Comparison of ENCODE assay signal across 1 cellular context in genomic region chr1:52552505-52553371, GRCh38.
TF ChIP-seq lines count a peak whose summit lies in the region.

A gene with protein sequence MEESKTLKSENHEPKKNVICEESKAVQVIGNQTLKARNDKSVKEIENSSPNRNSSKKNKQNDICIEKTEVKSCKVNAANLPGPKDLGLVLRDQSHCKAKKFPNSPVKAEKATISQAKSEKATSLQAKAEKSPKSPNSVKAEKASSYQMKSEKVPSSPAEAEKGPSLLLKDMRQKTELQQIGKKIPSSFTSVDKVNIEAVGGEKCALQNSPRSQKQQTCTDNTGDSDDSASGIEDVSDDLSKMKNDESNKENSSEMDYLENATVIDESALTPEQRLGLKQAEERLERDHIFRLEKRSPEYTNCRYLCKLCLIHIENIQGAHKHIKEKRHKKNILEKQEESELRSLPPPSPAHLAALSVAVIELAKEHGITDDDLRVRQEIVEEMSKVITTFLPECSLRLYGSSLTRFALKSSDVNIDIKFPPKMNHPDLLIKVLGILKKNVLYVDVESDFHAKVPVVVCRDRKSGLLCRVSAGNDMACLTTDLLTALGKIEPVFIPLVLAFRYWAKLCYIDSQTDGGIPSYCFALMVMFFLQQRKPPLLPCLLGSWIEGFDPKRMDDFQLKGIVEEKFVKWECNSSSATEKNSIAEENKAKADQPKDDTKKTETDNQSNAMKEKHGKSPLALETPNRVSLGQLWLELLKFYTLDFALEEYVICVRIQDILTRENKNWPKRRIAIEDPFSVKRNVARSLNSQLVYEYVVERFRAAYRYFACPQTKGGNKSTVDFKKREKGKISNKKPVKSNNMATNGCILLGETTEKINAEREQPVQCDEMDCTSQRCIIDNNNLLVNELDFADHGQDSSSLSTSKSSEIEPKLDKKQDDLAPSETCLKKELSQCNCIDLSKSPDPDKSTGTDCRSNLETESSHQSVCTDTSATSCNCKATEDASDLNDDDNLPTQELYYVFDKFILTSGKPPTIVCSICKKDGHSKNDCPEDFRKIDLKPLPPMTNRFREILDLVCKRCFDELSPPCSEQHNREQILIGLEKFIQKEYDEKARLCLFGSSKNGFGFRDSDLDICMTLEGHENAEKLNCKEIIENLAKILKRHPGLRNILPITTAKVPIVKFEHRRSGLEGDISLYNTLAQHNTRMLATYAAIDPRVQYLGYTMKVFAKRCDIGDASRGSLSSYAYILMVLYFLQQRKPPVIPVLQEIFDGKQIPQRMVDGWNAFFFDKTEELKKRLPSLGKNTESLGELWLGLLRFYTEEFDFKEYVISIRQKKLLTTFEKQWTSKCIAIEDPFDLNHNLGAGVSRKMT (N-terminal part only) (minus strand): TSS chr1:52553092. CDS start chr1:52526280, 26,812 bp downstream.

TF ChIP-seq in GM12878, 131 proteins besides CTCF, POLR2A, EP300 and RAD21 (continued from another document and continues in another):
- TF ChIP-seq, protein P1, sequence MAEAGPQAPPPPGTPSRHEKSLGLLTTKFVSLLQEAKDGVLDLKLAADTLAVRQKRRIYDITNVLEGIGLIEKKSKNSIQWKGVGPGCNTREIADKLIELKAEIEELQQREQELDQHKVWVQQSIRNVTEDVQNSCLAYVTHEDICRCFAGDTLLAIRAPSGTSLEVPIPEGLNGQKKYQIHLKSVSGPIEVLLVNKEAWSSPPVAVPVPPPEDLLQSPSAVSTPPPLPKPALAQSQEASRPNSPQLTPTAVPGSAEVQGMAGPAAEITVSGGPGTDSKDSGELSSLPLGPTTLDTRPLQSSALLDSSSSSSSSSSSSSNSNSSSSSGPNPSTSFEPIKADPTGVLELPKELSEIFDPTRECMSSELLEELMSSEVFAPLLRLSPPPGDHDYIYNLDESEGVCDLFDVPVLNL (IDR thresholded peaks at IDR 0.05; ENCODE audit: low read depth, low read length): no peak
- no peak for TF ChIP-seq NBN (IDR thresholded peaks at IDR 0.05)
- peak; percentile 10 to 25; a peak in 1 of 4 replicates for TF ChIP-seq BHLHE40 (IDR thresholded peaks at IDR 0.05; ENCODE audit: borderline replicate concordance in 1 of 2, low read depth in 2 of 2, low read length in 1 of 2)
- TF ChIP-seq EED (IDR thresholded peaks at IDR 0.05; ENCODE audit: low read depth): 0 out of 2 replicates have a peak, but pooled peaks have one; percentile 7
- peak; percentile 28; the same call in 1 of the 2 replicates for TF ChIP-seq SMARCA5 (IDR thresholded peaks at IDR 0.05)
- peak; percentile 65 for TF ChIP-seq SMAD1 (IDR thresholded peaks at IDR 0.05; ENCODE audit: low read depth, partially characterized antibody)
- peak; percentile 49; the same call in 1 of the 2 replicates for TF ChIP-seq ZNF687 (IDR thresholded peaks at IDR 0.05)
- TF ChIP-seq, protein P2, sequence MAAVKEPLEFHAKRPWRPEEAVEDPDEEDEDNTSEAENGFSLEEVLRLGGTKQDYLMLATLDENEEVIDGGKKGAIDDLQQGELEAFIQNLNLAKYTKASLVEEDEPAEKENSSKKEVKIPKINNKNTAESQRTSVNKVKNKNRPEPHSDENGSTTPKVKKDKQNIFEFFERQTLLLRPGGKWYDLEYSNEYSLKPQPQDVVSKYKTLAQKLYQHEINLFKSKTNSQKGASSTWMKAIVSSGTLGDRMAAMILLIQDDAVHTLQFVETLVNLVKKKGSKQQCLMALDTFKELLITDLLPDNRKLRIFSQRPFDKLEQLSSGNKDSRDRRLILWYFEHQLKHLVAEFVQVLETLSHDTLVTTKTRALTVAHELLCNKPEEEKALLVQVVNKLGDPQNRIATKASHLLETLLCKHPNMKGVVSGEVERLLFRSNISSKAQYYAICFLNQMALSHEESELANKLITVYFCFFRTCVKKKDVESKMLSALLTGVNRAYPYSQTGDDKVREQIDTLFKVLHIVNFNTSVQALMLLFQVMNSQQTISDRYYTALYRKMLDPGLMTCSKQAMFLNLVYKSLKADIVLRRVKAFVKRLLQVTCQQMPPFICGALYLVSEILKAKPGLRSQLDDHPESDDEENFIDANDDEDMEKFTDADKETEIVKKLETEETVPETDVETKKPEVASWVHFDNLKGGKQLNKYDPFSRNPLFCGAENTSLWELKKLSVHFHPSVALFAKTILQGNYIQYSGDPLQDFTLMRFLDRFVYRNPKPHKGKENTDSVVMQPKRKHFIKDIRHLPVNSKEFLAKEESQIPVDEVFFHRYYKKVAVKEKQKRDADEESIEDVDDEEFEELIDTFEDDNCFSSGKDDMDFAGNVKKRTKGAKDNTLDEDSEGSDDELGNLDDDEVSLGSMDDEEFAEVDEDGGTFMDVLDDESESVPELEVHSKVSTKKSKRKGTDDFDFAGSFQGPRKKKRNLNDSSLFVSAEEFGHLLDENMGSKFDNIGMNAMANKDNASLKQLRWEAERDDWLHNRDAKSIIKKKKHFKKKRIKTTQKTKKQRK (IDR thresholded peaks at IDR 0.05; ENCODE audit: low read depth, low read length): no peak
- TF ChIP-seq E4F1 (IDR thresholded peaks at IDR 0.05; ENCODE audit: borderline replicate concordance, partially characterized antibody): no peak
- peak; percentile 64 for TF ChIP-seq IKZF1 (conservative IDR thresholded peaks at IDR 0.05)
- peak; percentile 90 for TF ChIP-seq YY1 (IDR thresholded peaks at IDR 0.05; ENCODE audit: low read depth, low read length)
- TF ChIP-seq SP1 (IDR thresholded peaks at IDR 0.05; ENCODE audit: low read depth, low read length): no peak
- peak; percentile 62; the same call in 1 of the 2 replicates for TF ChIP-seq TAF1 (IDR thresholded peaks at IDR 0.05; ENCODE audit: borderline replicate concordance, low read depth, low read length)
- TF ChIP-seq CREB1 (IDR thresholded peaks at IDR 0.05; ENCODE audit: low read depth): no peak
- TF ChIP-seq ASH2L (IDR thresholded peaks at IDR 0.05; ENCODE audit: borderline replicate concordance, low read depth): peak; percentile 52; the same call in 1 of the 2 replicates
- no peak for TF ChIP-seq ZNF274 (IDR thresholded peaks at IDR 0.05; ENCODE audit: insufficient read depth, insufficient read length)
- TF ChIP-seq, protein P3, sequence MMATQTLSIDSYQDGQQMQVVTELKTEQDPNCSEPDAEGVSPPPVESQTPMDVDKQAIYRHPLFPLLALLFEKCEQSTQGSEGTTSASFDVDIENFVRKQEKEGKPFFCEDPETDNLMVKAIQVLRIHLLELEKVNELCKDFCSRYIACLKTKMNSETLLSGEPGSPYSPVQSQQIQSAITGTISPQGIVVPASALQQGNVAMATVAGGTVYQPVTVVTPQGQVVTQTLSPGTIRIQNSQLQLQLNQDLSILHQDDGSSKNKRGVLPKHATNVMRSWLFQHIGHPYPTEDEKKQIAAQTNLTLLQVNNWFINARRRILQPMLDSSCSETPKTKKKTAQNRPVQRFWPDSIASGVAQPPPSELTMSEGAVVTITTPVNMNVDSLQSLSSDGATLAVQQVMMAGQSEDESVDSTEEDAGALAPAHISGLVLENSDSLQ (IDR thresholded peaks at IDR 0.05): no peak
- no peak for TF ChIP-seq NFXL1 (IDR thresholded peaks at IDR 0.05; ENCODE audit: borderline replicate concordance)
- peak; percentile 64; the same call in 1 of the 2 replicates for TF ChIP-seq BACH1 (IDR thresholded peaks at IDR 0.05; ENCODE audit: borderline replicate concordance)
- no peak for TF ChIP-seq MYC (IDR thresholded peaks at IDR 0.05; ENCODE audit: insufficient read depth, insufficient read length, insufficient replicate concordance, low read length, severe bottlenecking)
- TF ChIP-seq ZNF24 (IDR thresholded peaks at IDR 0.05): no peak; the same call in 1 of the 2 replicates
- peak; percentile 3; the same call in 1 of the 2 replicates for TF ChIP-seq CBFB (IDR thresholded peaks at IDR 0.05; ENCODE audit: low read depth)
- TF ChIP-seq PAX8 (IDR thresholded peaks at IDR 0.05): no peak
- TF ChIP-seq, protein P4, sequence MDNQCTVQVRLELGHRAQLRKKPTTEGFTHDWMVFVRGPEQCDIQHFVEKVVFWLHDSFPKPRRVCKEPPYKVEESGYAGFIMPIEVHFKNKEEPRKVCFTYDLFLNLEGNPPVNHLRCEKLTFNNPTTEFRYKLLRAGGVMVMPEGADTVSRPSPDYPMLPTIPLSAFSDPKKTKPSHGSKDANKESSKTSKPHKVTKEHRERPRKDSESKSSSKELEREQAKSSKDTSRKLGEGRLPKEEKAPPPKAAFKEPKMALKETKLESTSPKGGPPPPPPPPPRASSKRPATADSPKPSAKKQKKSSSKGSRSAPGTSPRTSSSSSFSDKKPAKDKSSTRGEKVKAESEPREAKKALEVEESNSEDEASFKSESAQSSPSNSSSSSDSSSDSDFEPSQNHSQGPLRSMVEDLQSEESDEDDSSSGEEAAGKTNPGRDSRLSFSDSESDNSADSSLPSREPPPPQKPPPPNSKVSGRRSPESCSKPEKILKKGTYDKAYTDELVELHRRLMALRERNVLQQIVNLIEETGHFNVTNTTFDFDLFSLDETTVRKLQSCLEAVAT (IDR thresholded peaks at IDR 0.05): 0 out of 2 replicates have a peak, but pooled peaks have one; percentile 2
- peak; percentile 87 for TF ChIP-seq GATAD2B (conservative IDR thresholded peaks at IDR 0.05; ENCODE audit: low read depth)
- TF ChIP-seq DPF2 (IDR thresholded peaks at IDR 0.05): peak; percentile 65
- no peak for TF ChIP-seq ZNF622 (IDR thresholded peaks at IDR 0.05)
- no peak for TF ChIP-seq NFIC (IDR thresholded peaks at IDR 0.05; ENCODE audit: low read depth, low read length)
- TF ChIP-seq CHD4 (IDR thresholded peaks at IDR 0.05): no peak
- peak; percentile 81 for TF ChIP-seq MEF2B (IDR thresholded peaks at IDR 0.05; ENCODE audit: partially characterized antibody, poor library complexity, severe bottlenecking)
- TF ChIP-seq PML (IDR thresholded peaks at IDR 0.05; ENCODE audit: low read length): peak; percentile 42; the same call in 1 of the 2 replicates
- TF ChIP-seq, protein P5, sequence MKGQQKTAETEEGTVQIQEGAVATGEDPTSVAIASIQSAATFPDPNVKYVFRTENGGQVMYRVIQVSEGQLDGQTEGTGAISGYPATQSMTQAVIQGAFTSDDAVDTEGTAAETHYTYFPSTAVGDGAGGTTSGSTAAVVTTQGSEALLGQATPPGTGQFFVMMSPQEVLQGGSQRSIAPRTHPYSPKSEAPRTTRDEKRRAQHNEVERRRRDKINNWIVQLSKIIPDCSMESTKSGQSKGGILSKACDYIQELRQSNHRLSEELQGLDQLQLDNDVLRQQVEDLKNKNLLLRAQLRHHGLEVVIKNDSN (IDR thresholded peaks at IDR 0.05; ENCODE audit: borderline replicate concordance, extremely low read length, insufficient read depth, low read depth, low read length): no peak
- TF ChIP-seq, protein P6, sequence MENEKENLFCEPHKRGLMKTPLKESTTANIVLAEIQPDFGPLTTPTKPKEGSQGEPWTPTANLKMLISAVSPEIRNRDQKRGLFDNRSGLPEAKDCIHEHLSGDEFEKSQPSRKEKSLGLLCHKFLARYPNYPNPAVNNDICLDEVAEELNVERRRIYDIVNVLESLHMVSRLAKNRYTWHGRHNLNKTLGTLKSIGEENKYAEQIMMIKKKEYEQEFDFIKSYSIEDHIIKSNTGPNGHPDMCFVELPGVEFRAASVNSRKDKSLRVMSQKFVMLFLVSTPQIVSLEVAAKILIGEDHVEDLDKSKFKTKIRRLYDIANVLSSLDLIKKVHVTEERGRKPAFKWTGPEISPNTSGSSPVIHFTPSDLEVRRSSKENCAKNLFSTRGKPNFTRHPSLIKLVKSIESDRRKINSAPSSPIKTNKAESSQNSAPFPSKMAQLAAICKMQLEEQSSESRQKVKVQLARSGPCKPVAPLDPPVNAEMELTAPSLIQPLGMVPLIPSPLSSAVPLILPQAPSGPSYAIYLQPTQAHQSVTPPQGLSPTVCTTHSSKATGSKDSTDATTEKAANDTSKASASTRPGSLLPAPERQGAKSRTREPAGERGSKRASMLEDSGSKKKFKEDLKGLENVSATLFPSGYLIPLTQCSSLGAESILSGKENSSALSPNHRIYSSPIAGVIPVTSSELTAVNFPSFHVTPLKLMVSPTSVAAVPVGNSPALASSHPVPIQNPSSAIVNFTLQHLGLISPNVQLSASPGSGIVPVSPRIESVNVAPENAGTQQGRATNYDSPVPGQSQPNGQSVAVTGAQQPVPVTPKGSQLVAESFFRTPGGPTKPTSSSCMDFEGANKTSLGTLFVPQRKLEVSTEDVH (IDR thresholded peaks at IDR 0.05; ENCODE audit: low read depth, partially characterized antibody): no peak
- 0 out of 4 replicates have a peak, but pooled peaks have one; percentile 25 to 34 for TF ChIP-seq IKZF2 (IDR thresholded peaks at IDR 0.05)
- 0 out of 2 replicates have a peak, but pooled peaks have one; percentile 58 for TF ChIP-seq RBBP5 (conservative IDR thresholded peaks at IDR 0.05)
- no peak for TF ChIP-seq ZZZ3 (IDR thresholded peaks at IDR 0.05; ENCODE audit: control insufficient read depth, insufficient read length, low read depth)
